In genomic region chr4:144174401-144175067, GRCh38 we compare ENCODE assay signal across 9 cellular contexts. TPM values are rescaled to one million over a fixed set of nuclear protein-coding genes. Genes with fewer than 3 reads are reported as not detected.
DNase-seq lines count a peak whose midpoint lies in the region; ATAC-seq lines count a peak whose summit lies in the region.
"Had no signal": no experiment of that assay in that cellular context is flagged by ENCODE, and none has a peak within 500 bp of the region (broad histone marks: within the 10 kb centered on the region; RNA-seq: fewer than 3 reads in every experiment).

No MANE protein-coding gene starts in this region.

- H4K12ac ChIP-seq in trophoblast cell (ENCODE audit: low read depth, low read length): no peak overlapping the region

- no CpG with 5 or more reads among the region's 5 CpGs for WGBS in trophoblast cell (ENCODE audit: extremely low coverage, insufficient coverage, insufficient read length)

- no peaks in the 10 kb centered on the region for H3K36me3 Mint-ChIP-seq in activated CD4-positive, alpha-beta T cell treated with anti-CD3 and anti-CD28 coated beads, Interleukin-2, amount 10 ng/mL, durations not matched to agents 7 days and 5 days (ENCODE audit: low read depth)

- H4K8ac ChIP-seq in trophoblast cell (ENCODE audit: low read depth, low read length): no peak overlapping the region

- H3K4me1 ChIP-seq in trophoblast cell (ENCODE audit: control insufficient read depth in 1 of 2, insufficient read depth in 2 of 2, low read length in 2 of 2): peaks cover 0 to 3% of the 10 kb centered on the region in 2 experiments

- no peak overlapping the region for H3K14ac ChIP-seq in trophoblast cell (ENCODE audit: low read length)

- no peak overlapping the region for H2BK120ac ChIP-seq in trophoblast cell (ENCODE audit: insufficient read depth, low read length, poor library complexity)

- no peak overlapping the region for H2BK5ac ChIP-seq in trophoblast cell (ENCODE audit: low read depth, low read length, poor library complexity)

- no peak overlapping the region for H3K23ac ChIP-seq in trophoblast cell (ENCODE audit: low read length)

- no peak overlapping the region for H3K4ac ChIP-seq in trophoblast cell (ENCODE audit: low read depth, low read length)

- H3K4me3 ChIP-seq in trophoblast cell (ENCODE audit: low read depth, low read length): no peak overlapping the region

- H3K27me3 Mint-ChIP-seq in activated CD4-positive, alpha-beta T cell treated with anti-CD3 and anti-CD28 coated beads, Interleukin-2, amount 10 ng/mL, durations not matched to agents 7 days and 5 days: peaks cover 5% of the 10 kb centered on the region

- H3K27ac Mint-ChIP-seq in activated CD4-positive, alpha-beta T cell treated with anti-CD3 and anti-CD28 coated beads, Interleukin-2, amount 10 ng/mL, durations not matched to agents 7 days and 5 days: peak overlapping the region; percentile 78

- no peaks in the 10 kb centered on the region for H3K79me1 ChIP-seq in trophoblast cell (ENCODE audit: low read length)

- CTCF ChIA-PET in activated CD4-positive, alpha-beta T cell treated with anti-CD3 and anti-CD28 coated beads, Interleukin-2, amount 10 ng/mL, durations not matched to agents 7 days and 5 days (lab: Charles Lee): no interaction called here

- no peaks in the 10 kb centered on the region for H3K79me2 ChIP-seq in trophoblast cell (ENCODE audit: control insufficient read depth, insufficient read depth, low read length, poor library complexity)

- H3K27me3 ChIP-seq in trophoblast cell (ENCODE audit: insufficient read depth, low read length): no peaks in the 10 kb centered on the region

- no peak overlapping the region for H3K18ac ChIP-seq in trophoblast cell (ENCODE audit: low read length)

- no peak overlapping the region for H2AFZ ChIP-seq in trophoblast cell (ENCODE audit: insufficient read depth, low read length, poor library complexity)

- H3K4me1 Mint-ChIP-seq in activated CD4-positive, alpha-beta T cell treated with anti-CD3 and anti-CD28 coated beads, Interleukin-2, amount 10 ng/mL, durations not matched to agents 7 days and 5 days: peaks cover 21% of the 10 kb centered on the region

- H3K9me3 Mint-ChIP-seq in activated CD4-positive, alpha-beta T cell treated with anti-CD3 and anti-CD28 coated beads, Interleukin-2, amount 10 ng/mL, durations not matched to agents 7 days and 5 days: no peaks in the 10 kb centered on the region

- POLR2A ChIA-PET in activated CD4-positive, alpha-beta T cell treated with anti-CD3 and anti-CD28 coated beads, Interleukin-2, amount 10 ng/mL, durations not matched to agents 7 days and 5 days (lab: Charles Lee): no interaction called here

- no peak overlapping the region for H3K9ac ChIP-seq in trophoblast cell (ENCODE audit: low read length)

- DNase-seq in D341Med (ENCODE audit: low spot score): peak; percentile 56
- peak; percentile 8 to 17 for DNase-seq in NCI-H1930 (lab: John Stamatoyannopoulos, UW)
- DNase-seq in activated CD4-positive, alpha-beta T cell treated with anti-CD3 and anti-CD28 coated beads, Interleukin-2, amount 10 ng/mL, durations not matched to agents 7 days and 5 days: peak; percentile 41
- DNase-seq in fibroblast of the conjunctiva (ENCODE audit: low read depth): peak; percentile 38
- DNase-seq in trophoblast cell: peak; percentile 2 to 86
- no peak for DNase-seq in NCI-H1048 (lab: John Stamatoyannopoulos, UW)

- H3K4me3 Mint-ChIP-seq in activated CD4-positive, alpha-beta T cell treated with anti-CD3 and anti-CD28 coated beads, Interleukin-2, amount 10 ng/mL, durations not matched to agents 7 days and 5 days: peak overlapping the region; percentile 6

- no peak overlapping the region for H2BK12ac ChIP-seq in trophoblast cell (ENCODE audit: low read length)

- no peak overlapping the region for H2AK5ac ChIP-seq in trophoblast cell (ENCODE audit: low read length)

- no peak overlapping the region for H4K91ac ChIP-seq in trophoblast cell (ENCODE audit: low read depth, low read length)

- no peak overlapping the region for H3K4me2 ChIP-seq in trophoblast cell (ENCODE audit: low read length)

- H3K9me3 ChIP-seq in trophoblast cell (ENCODE audit: insufficient read depth, low read depth, low read length): no peaks in the 10 kb centered on the region

- no peaks in the 10 kb centered on the region for H3K36me3 ChIP-seq in trophoblast cell (ENCODE audit: control insufficient read depth in 1 of 2, insufficient read depth in 2 of 2, low read length in 2 of 2)

- H3K27ac ChIP-seq in trophoblast cell (ENCODE audit: low read depth, low read length): no peak overlapping the region

- ATAC-seq in GM18867 (IDR thresholded peaks at IDR 0.05; ENCODE audit: unreplicated experiment) (peak; percentile 82), HG02973 (IDR thresholded peaks at IDR 0.05; ENCODE audit: unreplicated experiment) (peak; percentile 68)

RNA-seq across cellular contexts. Expression of gene GYPA, which starts 34.0 kb away (rescaled TPM):
- total RNA-seq in activated CD4-positive, alpha-beta T cell treated with anti-CD3 and anti-CD28 coated beads, Interleukin-2, amount 10 ng/mL, durations not matched to agents 7 days and 5 days: not detected
- not detected in 2 replicates for polyA plus RNA-seq in trophoblast cell (2013)
- polyA plus RNA-seq: adipose tissue had no signal
